ENCODE assay signal across 9 cellular contexts in genomic region chr11:72975778-72976520, GRCh38.
DNase-seq lines count a peak whose midpoint lies in the region; ATAC-seq and TF ChIP-seq lines count a peak whose summit lies in the region.
"Had no signal": no experiment of that assay in that cellular context is flagged by ENCODE, and none has a peak within 500 bp of the region (broad histone marks: within the 10 kb centered on the region; RNA-seq: fewer than 3 reads in every experiment).

No MANE protein-coding gene starts in this region.

- TF ChIP-seq EP300 in SK-N-SH (IDR thresholded peaks at IDR 0.05; ENCODE audit: borderline replicate concordance in 1 of 2, low read depth in 1 of 2, low read length in 1 of 2), result peak in 1 of 2 experiments; percentile 60; a peak in 1 of 4 replicates
- TF ChIP-seq EP300 in gastroesophageal sphincter (IDR thresholded peaks at IDR 0.05), result no peak

- H2AFZ ChIP-seq in SK-N-SH (ENCODE audit: low read depth), result no peak overlapping the region
- no peak overlapping the region for H2AFZ ChIP-seq in MM.1S (ENCODE audit: low read length)

- H3K4me2 ChIP-seq in SK-N-SH (no peak overlapping the region), MM.1S (ENCODE audit: low read depth, low read length) (no peak overlapping the region)
- H3K4me2 ChIP-seq: KMS-11 had no signal

- H3K36me3 ChIP-seq in SK-N-SH (replicated peaks in 1 of 2; ENCODE audit: control insufficient read depth in 1 of 2, insufficient read depth in 2 of 2, low read length in 1 of 2) (peaks cover 3 to 25% of the 10 kb centered on the region in 2 experiments), gastroesophageal sphincter (peaks cover 0 to 6% of the 10 kb centered on the region in 2 donors), spleen (peaks cover 3 to 83% (median 19%) of the 10 kb centered on the region in 6 donors), MM.1S (replicated peaks; ENCODE audit: insufficient read depth, low read length) (no peaks in the 10 kb centered on the region)

- TF ChIP-seq CTCF in SK-N-SH (IDR thresholded peaks at IDR 0.05) (no peak), gastroesophageal sphincter (IDR thresholded peaks at IDR 0.05) (no peak), spleen (IDR thresholded peaks at IDR 0.05 in 8 of 11, conservative IDR thresholded peaks at IDR 0.05 in 3 of 11) (no peak), MM.1S (IDR thresholded peaks at IDR 0.05; ENCODE audit: low read length) (no peak)

- DNase-seq in HCEC 1CT (peak; percentile 94), SK-N-SH (no peak), spleen (no peak), MM.1S (no peak), anterior cingulate cortex (lab: John Stamatoyannopoulos, UW) (no peak)
- DNase-seq in activated CD8-positive, alpha-beta memory T cell treated with anti-CD3 and anti-CD28 coated beads, Interleukin-2, amount 50 U/mL, for 48 hours, result no peak

- intact Hi-C loops in spleen (cut with DNase I; ENCODE audit: low total_unique reads), result no loop called here

- peaks cover 24% of the 10 kb centered on the region for H3F3A ChIP-seq in SK-N-SH (replicated peaks; ENCODE audit: insufficient read depth)
- H3F3A ChIP-seq in MM.1S (ENCODE audit: insufficient read depth, low read length), result peaks cover under 1% of the 10 kb centered on the region; the same call in 1 of the 2 replicates

- H3K27me3 ChIP-seq in SK-N-SH (ENCODE audit: insufficient read depth) (no peaks in the 10 kb centered on the region), gastroesophageal sphincter (no peaks in the 10 kb centered on the region), spleen (replicated peaks in 1 of 7) (no peaks in the 10 kb centered on the region), MM.1S (replicated peaks; ENCODE audit: insufficient read depth, low read length) (no peaks in the 10 kb centered on the region)

- POLR2A ChIA-PET in SK-N-SH (lab: Yijun Ruan, JAX), result no interaction called here

- H3K9me2 ChIP-seq in SK-N-SH (no peaks in the 10 kb centered on the region), MM.1S (replicated peaks; ENCODE audit: insufficient read depth, low read length) (no peaks in the 10 kb centered on the region)

- TF ChIP-seq POLR2A in gastroesophageal sphincter (IDR thresholded peaks at IDR 0.05), result no peak
- TF ChIP-seq POLR2A in spleen (IDR thresholded peaks at IDR 0.05), result no peak

- TF ChIP-seq RAD21 in SK-N-SH (IDR thresholded peaks at IDR 0.05; ENCODE audit: low read length), result no peak

- 30% methylated on average over 3 of the region's 3 CpGs for WGBS in SK-N-SH (ENCODE audit: low lambda C conversion rate)
- WGBS in gastroesophageal sphincter (ENCODE audit: low coverage in 1 of 2), 2 donors, result 68 to 79% methylated on average over 2 of the region's 3 CpGs
- 27 to 38% (median 31%) methylated on average over 3 of the region's 3 CpGs for WGBS in spleen, 5 donors

- peak; percentile 62 for ATAC-seq in gastroesophageal sphincter
- ATAC-seq in GM19395 (IDR thresholded peaks at IDR 0.05; ENCODE audit: unreplicated experiment), result no peak

- peak overlapping the region in 1 of 2 experiments; percentile 71; a peak in 2 of 4 replicates for H3K27ac ChIP-seq in SK-N-SH (ENCODE audit: low read depth in 2 of 2, low read length in 1 of 2)
- H3K27ac ChIP-seq in gastroesophageal sphincter, result peak overlapping the region in 3 of 4 donors; percentile 52 to 58 (median 53)
- peak overlapping the region; percentile 39 to 88 (median 76) for H3K27ac ChIP-seq in spleen
- no peak overlapping the region for H3K27ac ChIP-seq in MM.1S (ENCODE audit: low read length)
- H3K27ac ChIP-seq: KMS-11 had no signal

- H3K9ac ChIP-seq in SK-N-SH, result no peak overlapping the region
- H3K9ac ChIP-seq in MM.1S (ENCODE audit: low read length), result no peak overlapping the region
- H3K9ac ChIP-seq: KMS-11 had no signal

- H4K20me1 ChIP-seq in SK-N-SH (ENCODE audit: insufficient read depth), result peaks cover 4% of the 10 kb centered on the region
- no peaks in the 10 kb centered on the region for H4K20me1 ChIP-seq in MM.1S (ENCODE audit: insufficient read depth, low read length)

- no peaks in the 10 kb centered on the region for H3K79me2 ChIP-seq in SK-N-SH (ENCODE audit: insufficient read depth)
- peaks cover 24% of the 10 kb centered on the region for H3K79me2 ChIP-seq in MM.1S (ENCODE audit: low read length)

- CTCF ChIA-PET in SK-N-SH (lab: Yijun Ruan, JAX), result no interaction called here

- H3K4me1 ChIP-seq in SK-N-SH (ENCODE audit: control insufficient read depth in 1 of 2, insufficient read depth in 2 of 2, low read depth in 1 of 2, low read length in 1 of 2), result peaks cover 0 to 11% of the 10 kb centered on the region in 2 experiments; a peak in 2 of 4 replicates
- H3K4me1 ChIP-seq in gastroesophageal sphincter, result no peaks in the 10 kb centered on the region
- peaks cover 8 to 98% (median 45%) of the 10 kb centered on the region in 6 donors for H3K4me1 ChIP-seq in spleen
- H3K4me1 ChIP-seq in MM.1S (ENCODE audit: low read length), result peaks cover 11% of the 10 kb centered on the region

- no peak overlapping the region for H3K4me3 ChIP-seq in SK-N-SH (ENCODE audit: low read depth in 2 of 2, low read length in 1 of 2)
- no peak overlapping the region for H3K4me3 ChIP-seq in gastroesophageal sphincter
- H3K4me3 ChIP-seq in spleen, result peak overlapping the region in 1 of 8 donors; percentile 37
- H3K4me3 ChIP-seq in MM.1S (ENCODE audit: low read length), result no peak overlapping the region

- H3K9me3 ChIP-seq in SK-N-SH, result no peaks in the 10 kb centered on the region
- no peaks in the 10 kb centered on the region for H3K9me3 ChIP-seq in gastroesophageal sphincter
- peaks cover 0 to 16% (median 3%) of the 10 kb centered on the region in 8 donors for H3K9me3 ChIP-seq in spleen
- H3K9me3 ChIP-seq in MM.1S (replicated peaks; ENCODE audit: insufficient read depth, low read length), result no peaks in the 10 kb centered on the region

TF ChIP-seq in SK-N-SH, 30 proteins besides CTCF, POLR2A, EP300 and RAD21 (continues in another document):
- TF ChIP-seq MXI1 (IDR thresholded peaks at IDR 0.05; ENCODE audit: low read depth, low read length) (no peak), SMC3 (IDR thresholded peaks at IDR 0.05; ENCODE audit: low read depth, low read length) (no peak), GABPA (IDR thresholded peaks at IDR 0.05; ENCODE audit: low read depth) (no peak), RXRA (IDR thresholded peaks at IDR 0.05; ENCODE audit: borderline replicate concordance, low read depth) (no peak), USF1 (IDR thresholded peaks at IDR 0.05; ENCODE audit: borderline replicate concordance, low read depth) (no peak), NRF1 (IDR thresholded peaks at IDR 0.05; ENCODE audit: low read depth, low read length) (no peak), FOXJ3 (CRISPR knock-in tag; IDR thresholded peaks at IDR 0.05) (no peak), REST (IDR thresholded peaks at IDR 0.05; ENCODE audit: low read depth, low read length) (no peak), RFX5 (IDR thresholded peaks at IDR 0.05; ENCODE audit: low read length) (no peak), CHD2 (IDR thresholded peaks at IDR 0.05; ENCODE audit: low read length, partially characterized antibody) (no peak), JUND (IDR thresholded peaks at IDR 0.05) (no peak), MEF2A (IDR thresholded peaks at IDR 0.05; ENCODE audit: borderline replicate concordance, low read depth) (0 out of 2 replicates have a peak, but pooled peaks have one; percentile 9), POLR2AphosphoS5 (IDR thresholded peaks at IDR 0.05; ENCODE audit: low read depth, low read length) (peak; percentile 24; the same call in 1 of the 2 replicates), USF2 (IDR thresholded peaks at IDR 0.05; ENCODE audit: borderline replicate concordance, low read depth, low read length) (no peak), FOXM1 (IDR thresholded peaks at IDR 0.05; ENCODE audit: low read depth) (peak; percentile 67), FOSL2 (IDR thresholded peaks at IDR 0.05; ENCODE audit: borderline replicate concordance, low read depth) (0 out of 2 replicates have a peak, but pooled peaks have one; percentile 4)
